Comparison of ENCODE assay signal across 21 cellular contexts in genomic region chr17:50192873-50193274, GRCh38. TPM values are rescaled to one million over a fixed set of nuclear protein-coding genes. Genes with fewer than 3 reads are reported as not detected.
DNase-seq lines count a peak whose midpoint lies in the region; ATAC-seq and TF ChIP-seq lines count a peak whose summit lies in the region.
"Had no signal": no experiment of that assay in that cellular context is flagged by ENCODE, and none has a peak within 500 bp of the region (broad histone marks: within the 10 kb centered on the region; RNA-seq: fewer than 3 reads in every experiment).

No MANE protein-coding gene starts in this region.

- TF ChIP-seq CTCF in GM12865 (IDR thresholded peaks at IDR 0.05; ENCODE audit: insufficient read depth, low read depth, low read length, missing control alignments): no peak
- TF ChIP-seq CTCF in ascending aorta (IDR thresholded peaks at IDR 0.05): no peak
- no peak for TF ChIP-seq CTCF in uterus (IDR thresholded peaks at IDR 0.05)

- H3K4me3 ChIP-seq in GM12865 (ENCODE audit: low read depth, low read length) (peak overlapping the region; percentile 35), ascending aorta (no peak overlapping the region), uterus (no peak overlapping the region)
- H3K4me3 ChIP-seq: K562 had no signal

- DNase-seq in GM12865 (ENCODE audit: low read depth): peak; percentile 37
- no peak for DNase-seq in ascending aorta (ENCODE audit: low spot score in 2 of 2)
- no peak for DNase-seq in naive B cell
- no peak for DNase-seq in uterus
- DNase-seq in Right ventricle myocardium inferior (ENCODE audit: missing footprints): no peak
- no peak for DNase-seq in LoVo (ENCODE audit: low spot score)
- DNase-seq: activated CD4-positive, alpha-beta T cell treated with anti-CD3 and anti-CD28 coated beads, Interleukin-2, amount 50 U/mL, for 48 hours; activated naive CD4-positive, alpha-beta T cell treated with Interleukin-2 at 50 U/mL for 16 hours; anterior cingulate cortex; CD4-positive, alpha-beta memory T cell; DMS79; endodermal cell; kidney glomerular epithelial cell; MV-4-11; NCI-H2029 treated with DMSO at 0.1 percent for 48 hours; NCI-H510A treated with DMSO at 0.1 percent for 48 hours; retina; T-cell had no signal

- peak overlapping the region in 3 of 8 donors; percentile 5 to 55 (median 45) for H3K4me3 Mint-ChIP-seq in naive B cell
- H3K4me3 Mint-ChIP-seq: CD4-positive, alpha-beta memory T cell; endodermal cell; T-cell had no signal

- peak overlapping the region in 3 of 6 donors; percentile 38 to 79 (median 78) for H3K27ac Mint-ChIP-seq in naive B cell
- H3K27ac Mint-ChIP-seq: endodermal cell, T-cell had no signal

- H3K27ac ChIP-seq in ascending aorta: peak overlapping the region; percentile 97 to 99
- H3K27ac ChIP-seq in uterus: peak overlapping the region; percentile 82 to 96
- H3K27ac ChIP-seq: RWPE1 had no signal

- H3K36me3 Mint-ChIP-seq in naive B cell: no peaks in the 10 kb centered on the region
- H3K36me3 Mint-ChIP-seq: CD4-positive, alpha-beta memory T cell; T-cell had no signal

- ATAC-seq in naive B cell (ENCODE audit: low read depth in 2 of 2): peak; percentile 72 to 81
- ATAC-seq in Right ventricle myocardium inferior: no peak
- no peak for ATAC-seq in GM18519 (IDR thresholded peaks at IDR 0.05; ENCODE audit: low FRiP score, unreplicated experiment)
- ATAC-seq: K562, T-cell had no signal

- H3K4me1 ChIP-seq in ascending aorta: peaks cover 9 to 35% of the 10 kb centered on the region in 2 donors
- H3K4me1 ChIP-seq in uterus: peaks cover 0 to 31% of the 10 kb centered on the region in 2 donors

- peaks cover 95 to 100% of the 10 kb centered on the region in 2 donors for H3K36me3 ChIP-seq in ascending aorta
- H3K36me3 ChIP-seq in uterus: no peaks in the 10 kb centered on the region

- H3K9me3 ChIP-seq in ascending aorta (no peaks in the 10 kb centered on the region), uterus (no peaks in the 10 kb centered on the region)

- H3K4me1 Mint-ChIP-seq in naive B cell: peaks cover 11 to 23% (median 20%) of the 10 kb centered on the region in 3 donors
- H3K4me1 Mint-ChIP-seq: endodermal cell, T-cell had no signal

- intact Hi-C loops in ascending aorta (cut with DNase I) (no loop called here), uterus (cut with DNase I; ENCODE audit: low total_unique reads) (no loop called here), Right ventricle myocardium inferior (cut with DNase I) (no loop called here)

- no peak for TF ChIP-seq POLR2A in uterus (IDR thresholded peaks at IDR 0.05)

- H3K27me3 Mint-ChIP-seq in naive B cell: peaks cover 0 to 6% (median 5%) of the 10 kb centered on the region in 3 donors

- H3K27me3 ChIP-seq in ascending aorta (no peaks in the 10 kb centered on the region), uterus (no peaks in the 10 kb centered on the region)

- H3K9me3 Mint-ChIP-seq in naive B cell: no peaks in the 10 kb centered on the region
- H3K9me3 Mint-ChIP-seq: CD4-positive, alpha-beta memory T cell; endodermal cell; T-cell had no signal

RNA-seq across cellular contexts. Expression of gene COL1A1, which starts 8.6 kb away (rescaled TPM):
- total RNA-seq in ascending aorta (547 TPM), uterus (1,000 to 10,000 TPM in 1 of 4 donors, 100 to 1,000 TPM in 2, 10 to 100 TPM in 1; 59.4 to 4,880 (median 491) TPM), Right ventricle myocardium inferior (28.2 TPM)
- under 1 TPM in 2 of 6 donors, not detected in 4; 0.23 to 0.80 TPM for polyA plus RNA-seq in naive B cell (ENCODE audit: low read depth in 6 of 6)
- polyA plus RNA-seq: CD4-positive, alpha-beta memory T cell had no signal

RNA-seq across cellular contexts. Expression of gene SGCA, which starts 27.1 kb away (rescaled TPM):
- total RNA-seq in ascending aorta (78.5 TPM), uterus (100 to 1,000 TPM in 1 of 4 donors, 10 to 100 TPM in 1, under 1 TPM in 1, not detected in 1; 0.90 to 119 (median 19.6) TPM), Right ventricle myocardium inferior (151 TPM)
- polyA plus RNA-seq in naive B cell (ENCODE audit: low read depth in 6 of 6): 10 to 100 TPM in 1 of 6 donors, 1 to 10 TPM in 5; 2.0 to 16.6 (median 3.5) TPM
- total RNA-seq: CD4-positive, alpha-beta memory T cell; K562 had no signal
- polyA plus RNA-seq: CD4-positive, alpha-beta memory T cell; K562 had no signal

RNA-seq across cellular contexts. Expression of gene PPP1R9B, which starts 42.4 kb away (rescaled TPM):
- 63.5 TPM for total RNA-seq in ascending aorta
- 1 to 10 TPM in 5 of 6 donors, under 1 TPM in 1; 0.55 to 3.5 (median 2.3) TPM for polyA plus RNA-seq in naive B cell (ENCODE audit: low read depth in 6 of 6)
- total RNA-seq in uterus: 10 to 100 TPM in 3 of 4 donors, 1 to 10 TPM in 1; 9.2 to 65.3 (median 20.6) TPM
- total RNA-seq in Right ventricle myocardium inferior: 38.4 TPM

Comparison
In these comparisons a context has a peak if more than half of its experiments do, and no peak if none do; other contexts are left out.
1. ATAC-seq: peak in naive B cell (2 of 2); none in Right ventricle myocardium inferior (single experiment) and GM18519 (single experiment).